8 cellular contexts compared by ENCODE assay signal in the genomic region with DNA sequence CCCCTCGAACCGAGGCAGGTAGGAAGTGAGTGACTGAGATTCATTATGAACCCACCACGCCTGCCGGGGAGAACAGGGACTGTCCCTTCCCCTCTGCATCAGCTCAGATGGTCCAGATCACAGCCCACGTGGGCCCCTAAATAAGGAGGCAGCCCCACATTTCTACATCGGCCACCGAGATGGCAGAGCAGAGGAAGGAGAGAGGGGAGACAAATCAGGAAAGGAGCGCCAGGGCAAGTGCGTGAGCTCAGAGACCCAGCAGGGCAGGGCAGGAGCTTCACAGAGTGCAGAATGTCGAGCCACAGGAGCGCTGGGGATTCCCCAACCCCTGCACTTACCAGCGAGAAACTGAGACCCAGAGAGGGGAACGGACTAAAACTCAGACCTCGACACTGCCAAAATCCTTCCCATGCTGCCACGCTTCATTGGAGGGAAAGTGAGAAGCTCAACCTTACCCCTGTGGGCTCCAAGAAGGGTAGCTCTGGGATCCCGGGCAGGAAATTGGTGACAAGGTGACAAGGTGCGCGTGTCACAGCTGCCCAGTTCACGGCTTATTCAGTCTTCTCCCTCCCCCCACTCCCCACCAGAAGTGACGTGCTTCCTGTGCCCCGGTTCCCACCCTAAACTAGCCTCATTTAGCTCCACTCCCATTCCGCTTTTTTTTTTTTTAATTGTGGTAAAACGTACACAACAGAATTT. TPM values are rescaled to one million over a fixed set of nuclear protein-coding genes. Genes with fewer than 3 reads are reported as not detected.
DNase-seq lines count a peak whose midpoint lies in the region; ATAC-seq and TF ChIP-seq lines count a peak whose summit lies in the region.

Gene ICAM2 (minus strand): TSS at position 566 of the 699 bp plus-strand sequence. CDS start 13,942 bp downstream, outside the sequence.

- DNase-seq in PC-9 (no peak), activated gamma-delta T cell treated with Interleukin-2 at 50 U/mL for 16 hours (peak; percentile 89), NCI-H1105 treated with DMSO at 0.1 percent for 48 hours (lab: John Stamatoyannopoulos, UW) (no peak), NCI-H2081 treated with DMSO at 0.1 percent for 48 hours (lab: John Stamatoyannopoulos, UW) (no peak)
- peak; percentile 83 for DNase-seq in stimulated activated CD4-positive, alpha-beta T cell treated with anti-CD3 and anti-CD28 coated beads, Interleukin-2, amount 100 ng/mL, for 4 hours (ENCODE audit: low read depth)

- H2AFZ ChIP-seq in PC-9: no peak within 1 kb of the TSS

- H3K4me3 ChIP-seq in PC-9 (no peak within 1 kb of the TSS), iPS-20b (ENCODE audit: low read length) (peak within 1 kb of the TSS; percentile 4; the same call in 1 of the 2 replicates)

- CTCF ChIA-PET in PC-9 (lab: Charles Lee): interaction anchor here (0.6 to 1.4 kb wide), 5 partner anchors 23 to 753 kb away, joined by 3 to 8 read pairs (median 7); no protein-coding TSS in a partner anchor

- ATAC-seq in GM18499 (IDR thresholded peaks at IDR 0.05; ENCODE audit: insufficient read depth, unreplicated experiment) (peak; percentile 44), HG02852 (IDR thresholded peaks at IDR 0.05; ENCODE audit: unreplicated experiment) (peak; percentile 66)

- H3K9me3 ChIP-seq in PC-9 (ENCODE audit: insufficient read depth, low read depth) (no peaks in the 10 kb centered on the region), iPS-20b (ENCODE audit: insufficient read depth, low read depth, low read length) (no peaks in the 10 kb centered on the region)

- intact Hi-C loops in PC-9 (cut with micrococcal nuclease; ENCODE audit: unreplicated experiment): no loop called here

- POLR2A ChIA-PET in PC-9 (lab: Charles Lee; ENCODE audit: unreplicated experiment): interaction anchor here (0.5 to 0.6 kb wide), 2 partner anchors 96 to 1598 kb away, joined by 3 to 5 read pairs; no protein-coding TSS in a partner anchor

- no peak within 1 kb of the TSS for H3K9ac ChIP-seq in iPS-20b (ENCODE audit: low read depth, low read length)

- H3K27ac ChIP-seq in PC-9 (no peak within 1 kb of the TSS), iPS-20b (ENCODE audit: low read length) (no peak within 1 kb of the TSS)

- BruUV-seq in PC-9 (replicated peaks; lab: Mats Ljungman, UMichigan): TSS peak; percentile 81

- no peaks in the 10 kb centered on the region for H3K27me3 ChIP-seq in PC-9 (ENCODE audit: insufficient read depth, low read depth)
- 0 out of 2 replicates have a peak, but pooled peaks cover 9% of the 10 kb centered on the region for H3K27me3 ChIP-seq in iPS-20b (ENCODE audit: insufficient read depth, low read length)

- no peaks in the 10 kb centered on the region; the same call in 1 of the 2 replicates for H3K9me2 ChIP-seq in PC-9 (ENCODE audit: insufficient read depth)

- no peaks in the 10 kb centered on the region for H4K20me1 ChIP-seq in PC-9 (ENCODE audit: insufficient read depth)

- no peaks in the 10 kb centered on the region for H3K36me3 ChIP-seq in PC-9 (ENCODE audit: low read depth)
- no peaks in the 10 kb centered on the region for H3K36me3 ChIP-seq in iPS-20b (ENCODE audit: insufficient read depth, low read depth, low read length)

- no peaks in the 10 kb centered on the region for H3K79me2 ChIP-seq in PC-9 (ENCODE audit: low read depth)

- H3K4me1 ChIP-seq in PC-9 (replicated peaks; ENCODE audit: insufficient read depth) (no peaks in the 10 kb centered on the region), iPS-20b (ENCODE audit: insufficient read depth, low read length) (no peaks in the 10 kb centered on the region)

- TF ChIP-seq CTCF in PC-9 (conservative IDR thresholded peaks at IDR 0.05): no peak

- no peak within 1 kb of the TSS for H3K4me2 ChIP-seq in PC-9

- H3F3A ChIP-seq in PC-9 (ENCODE audit: insufficient read depth, low read depth): peaks cover 6% of the 10 kb centered on the region; the same call in 1 of the 2 replicates

RNA-seq across cellular contexts. Expression of gene ICAM2, which starts in this region (rescaled TPM):
- 7.8 and 9.2 TPM in 2 replicates for total RNA-seq in PC-9 (2021)

Comparison
In these comparisons a context has a peak if more than half of its experiments do, and no peak if none do; other contexts are left out.
1. DNase-seq: peak in activated gamma-delta T cell treated with Interleukin-2 at 50 U/mL for 16 hours (single experiment) and stimulated activated CD4-positive, alpha-beta T cell treated with anti-CD3 and anti-CD28 coated beads, Interleukin-2, amount 100 ng/mL, for 4 hours (single experiment); none in PC-9 (0 of 2), NCI-H1105 treated with DMSO at 0.1 percent for 48 hours (single experiment) and NCI-H2081 treated with DMSO at 0.1 percent for 48 hours (single experiment).